Comparison of ENCODE assay signal across 1 cellular context in the genomic region with DNA sequence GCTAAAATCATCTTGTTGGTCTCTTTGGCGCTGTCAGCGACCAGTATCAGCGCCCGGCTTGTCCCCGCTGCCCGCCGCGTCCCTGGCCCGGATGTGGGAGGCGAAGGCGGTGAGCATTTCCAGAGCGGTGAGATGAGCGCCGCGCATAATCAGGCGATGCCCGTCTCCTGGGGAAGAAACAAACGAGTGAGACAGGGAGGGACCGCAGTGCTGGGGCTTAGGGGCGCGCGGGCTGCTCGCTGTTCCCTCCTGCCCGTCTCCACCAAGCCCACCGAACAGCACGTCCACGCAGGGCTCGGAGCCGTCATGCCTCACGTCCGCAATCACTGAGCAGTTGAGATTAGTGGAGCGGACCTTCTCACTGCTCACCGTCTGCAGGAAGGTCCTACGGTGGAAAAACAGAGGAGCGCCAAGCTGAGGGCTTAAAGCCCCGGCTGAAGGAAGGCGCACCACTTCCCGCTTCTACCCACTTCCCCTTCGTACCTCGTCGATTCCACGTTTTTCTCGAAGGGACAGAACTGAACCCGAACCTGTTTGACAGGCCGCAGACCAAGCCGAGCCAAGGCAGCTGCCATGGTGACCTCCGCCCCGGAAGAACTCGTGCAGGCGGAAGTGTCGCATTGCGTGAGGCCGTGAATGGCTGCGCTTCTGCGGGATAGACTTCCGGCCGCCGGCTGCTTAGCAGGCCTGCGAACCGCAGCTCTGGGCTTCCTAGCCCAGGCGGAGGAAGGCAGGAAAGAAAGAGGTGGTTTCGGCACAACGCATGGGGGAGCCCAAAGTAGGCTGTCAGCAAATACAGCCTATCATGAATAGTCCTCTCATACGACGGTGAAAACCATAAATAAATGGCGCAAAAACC.
A peak's percentile ranks its signal among the peaks of the same experiment; 100 is the strongest.
TF ChIP-seq lines count a peak whose summit lies in the region.

A gene (minus strand): TSS at position 595 of the 859 bp plus-strand sequence. CDS start 20 bp downstream, at position 575.

TF ChIP-seq in K562, 482 proteins besides CTCF, POLR2A, EP300 and RAD21 (continued from another document and continues in another):
- TF ChIP-seq MYC (IDR thresholded peaks at IDR 0.05; ENCODE audit: low read depth, low read length): peak; percentile 56; the same call in 1 of the 2 replicates
- TF ChIP-seq MYC (CRISPR knock-in tag; IDR thresholded peaks at IDR 0.05; ENCODE audit: borderline replicate concordance, low read depth): peak; percentile 88
- no peak for TF ChIP-seq ZC3H8 (IDR thresholded peaks at IDR 0.05)
- TF ChIP-seq JUNB (CRISPR knock-in tag; conservative IDR thresholded peaks at IDR 0.05): no peak
- no peak for TF ChIP-seq ZNF696 (CRISPR knock-in tag; conservative IDR thresholded peaks at IDR 0.05)
- TF ChIP-seq ASH1L (IDR thresholded peaks at IDR 0.05; ENCODE audit: borderline replicate concordance, low read depth, partially characterized antibody): peak; percentile 47
- TF ChIP-seq ZNF41 (CRISPR knock-in tag; conservative IDR thresholded peaks at IDR 0.05): no peak
- TF ChIP-seq ZNF75A (CRISPR knock-in tag; IDR thresholded peaks at IDR 0.05): no peak
- no peak for TF ChIP-seq ZBTB8A (IDR thresholded peaks at IDR 0.05; ENCODE audit: partially characterized antibody)
- no peak for TF ChIP-seq SRSF7 (optimal IDR thresholded peaks at IDR 0.05; ENCODE audit: low read depth, low read length)
- TF ChIP-seq, protein P1, sequence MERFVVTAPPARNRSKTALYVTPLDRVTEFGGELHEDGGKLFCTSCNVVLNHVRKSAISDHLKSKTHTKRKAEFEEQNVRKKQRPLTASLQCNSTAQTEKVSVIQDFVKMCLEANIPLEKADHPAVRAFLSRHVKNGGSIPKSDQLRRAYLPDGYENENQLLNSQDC (CRISPR knock-in tag; IDR thresholded peaks at IDR 0.05): no peak
- no peak for TF ChIP-seq SIRT6 (IDR thresholded peaks at IDR 0.05; ENCODE audit: low read depth, low read length)
- TF ChIP-seq SREBF1 (IDR thresholded peaks at IDR 0.05; ENCODE audit: borderline replicate concordance, low read depth, low read length): peak; percentile 30; the same call in 1 of the 2 replicates
- no peak for TF ChIP-seq RFX5 (IDR thresholded peaks at IDR 0.05; ENCODE audit: low read depth, low read length)
- TF ChIP-seq, protein P2, sequence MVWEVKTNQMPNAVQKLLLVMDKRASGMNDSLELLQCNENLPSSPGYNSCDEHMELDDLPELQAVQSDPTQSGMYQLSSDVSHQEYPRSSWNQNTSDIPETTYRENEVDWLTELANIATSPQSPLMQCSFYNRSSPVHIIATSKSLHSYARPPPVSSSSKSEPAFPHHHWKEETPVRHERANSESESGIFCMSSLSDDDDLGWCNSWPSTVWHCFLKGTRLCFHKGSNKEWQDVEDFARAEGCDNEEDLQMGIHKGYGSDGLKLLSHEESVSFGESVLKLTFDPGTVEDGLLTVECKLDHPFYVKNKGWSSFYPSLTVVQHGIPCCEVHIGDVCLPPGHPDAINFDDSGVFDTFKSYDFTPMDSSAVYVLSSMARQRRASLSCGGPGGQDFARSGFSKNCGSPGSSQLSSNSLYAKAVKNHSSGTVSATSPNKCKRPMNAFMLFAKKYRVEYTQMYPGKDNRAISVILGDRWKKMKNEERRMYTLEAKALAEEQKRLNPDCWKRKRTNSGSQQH (CRISPR knock-in tag; IDR thresholded peaks at IDR 0.05): no peak
- TF ChIP-seq ZNF324 (CRISPR knock-in tag; IDR thresholded peaks at IDR 0.05): no peak
- TF ChIP-seq ESRRB (CRISPR knock-in tag; IDR thresholded peaks at IDR 0.05; ENCODE audit: borderline replicate concordance): peak; percentile 67; the same call in 1 of the 2 replicates
- no peak for TF ChIP-seq ZNF263 (CRISPR knock-in tag; IDR thresholded peaks at IDR 0.05; ENCODE audit: borderline replicate concordance)
- TF ChIP-seq RBM39 (optimal IDR thresholded peaks at IDR 0.05; ENCODE audit: low read depth, low read length): peak; percentile 14
- TF ChIP-seq ZNF175 (CRISPR knock-in tag; IDR thresholded peaks at IDR 0.05; ENCODE audit: low read depth): no peak
- no peak for TF ChIP-seq SAFB (IDR thresholded peaks at IDR 0.05; ENCODE audit: borderline replicate concordance, low read depth, low read length)
- TF ChIP-seq, protein P3, sequence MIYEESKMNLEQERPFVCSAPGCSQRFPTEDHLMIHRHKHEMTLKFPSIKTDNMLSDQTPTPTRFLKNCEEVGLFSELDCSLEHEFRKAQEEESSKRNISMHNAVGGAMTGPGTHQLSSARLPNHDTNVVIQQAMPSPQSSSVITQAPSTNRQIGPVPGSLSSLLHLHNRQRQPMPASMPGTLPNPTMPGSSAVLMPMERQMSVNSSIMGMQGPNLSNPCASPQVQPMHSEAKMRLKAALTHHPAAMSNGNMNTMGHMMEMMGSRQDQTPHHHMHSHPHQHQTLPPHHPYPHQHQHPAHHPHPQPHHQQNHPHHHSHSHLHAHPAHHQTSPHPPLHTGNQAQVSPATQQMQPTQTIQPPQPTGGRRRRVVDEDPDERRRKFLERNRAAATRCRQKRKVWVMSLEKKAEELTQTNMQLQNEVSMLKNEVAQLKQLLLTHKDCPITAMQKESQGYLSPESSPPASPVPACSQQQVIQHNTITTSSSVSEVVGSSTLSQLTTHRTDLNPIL (CRISPR knock-in tag; IDR thresholded peaks at IDR 0.05): no peak
- TF ChIP-seq GTF2E2 (tag; IDR thresholded peaks at IDR 0.05): peak; percentile 90
- TF ChIP-seq MECOM (CRISPR knock-in tag; IDR thresholded peaks at IDR 0.05): no peak
- TF ChIP-seq MEIS2 (IDR thresholded peaks at IDR 0.05; ENCODE audit: partially characterized antibody): peak; percentile 72
- no peak for TF ChIP-seq FOS (IDR thresholded peaks at IDR 0.05; ENCODE audit: extremely low read depth, insufficient read length)
- no peak for TF ChIP-seq ZFP30 (CRISPR knock-in tag; IDR thresholded peaks at IDR 0.05; ENCODE audit: borderline replicate concordance)
- no peak for TF ChIP-seq PPARD (CRISPR knock-in tag; IDR thresholded peaks at IDR 0.05)
- no peak for TF ChIP-seq LARP7 (IDR thresholded peaks at IDR 0.05)
- TF ChIP-seq E2F3 (CRISPR knock-in tag; IDR thresholded peaks at IDR 0.05): no peak
- TF ChIP-seq ZNF436 (CRISPR knock-in tag; IDR thresholded peaks at IDR 0.05): peak; percentile 52; the same call in 1 of the 2 replicates
- TF ChIP-seq HNRNPK (IDR thresholded peaks at IDR 0.05; ENCODE audit: low read depth, low read length, poor library complexity, severe bottlenecking): no peak
- TF ChIP-seq RNF2 (IDR thresholded peaks at IDR 0.05): peak; percentile 46
- peak; percentile 47; the same call in 1 of the 2 replicates for TF ChIP-seq NFIC (IDR thresholded peaks at IDR 0.05)
- no peak for TF ChIP-seq HIVEP1 (CRISPR knock-in tag; IDR thresholded peaks at IDR 0.05)
- peak; percentile 67; the same call in 1 of the 2 replicates for TF ChIP-seq MEF2D (tag; conservative IDR thresholded peaks at IDR 0.05; ENCODE audit: low read depth)
- peak; percentile 74 for TF ChIP-seq NCOA1 (IDR thresholded peaks at IDR 0.05; ENCODE audit: low read depth)
- TF ChIP-seq MEF2A (IDR thresholded peaks at IDR 0.05; ENCODE audit: control insufficient read depth, low read depth, low read length): no peak
- no peak for TF ChIP-seq ZNF184 (CRISPR knock-in tag; IDR thresholded peaks at IDR 0.05)
- TF ChIP-seq IFI16 (CRISPR knock-in tag; IDR thresholded peaks at IDR 0.05): no peak
- no peak for TF ChIP-seq BACH1 (tag; IDR thresholded peaks at IDR 0.05)
- TF ChIP-seq CBX2 (IDR thresholded peaks at IDR 0.05; ENCODE audit: insufficient read depth, low read length, poor library complexity, severe bottlenecking): no peak
- 0 out of 2 replicates have a peak, but pooled peaks have one; percentile 40 for TF ChIP-seq ZNF253 (CRISPR knock-in tag; conservative IDR thresholded peaks at IDR 0.05)
- TF ChIP-seq ZBTB17 (CRISPR knock-in tag; IDR thresholded peaks at IDR 0.05): peak; percentile 90
- no peak for TF ChIP-seq BHLHE40 (IDR thresholded peaks at IDR 0.05; ENCODE audit: low read length)
- TF ChIP-seq, protein P4, sequence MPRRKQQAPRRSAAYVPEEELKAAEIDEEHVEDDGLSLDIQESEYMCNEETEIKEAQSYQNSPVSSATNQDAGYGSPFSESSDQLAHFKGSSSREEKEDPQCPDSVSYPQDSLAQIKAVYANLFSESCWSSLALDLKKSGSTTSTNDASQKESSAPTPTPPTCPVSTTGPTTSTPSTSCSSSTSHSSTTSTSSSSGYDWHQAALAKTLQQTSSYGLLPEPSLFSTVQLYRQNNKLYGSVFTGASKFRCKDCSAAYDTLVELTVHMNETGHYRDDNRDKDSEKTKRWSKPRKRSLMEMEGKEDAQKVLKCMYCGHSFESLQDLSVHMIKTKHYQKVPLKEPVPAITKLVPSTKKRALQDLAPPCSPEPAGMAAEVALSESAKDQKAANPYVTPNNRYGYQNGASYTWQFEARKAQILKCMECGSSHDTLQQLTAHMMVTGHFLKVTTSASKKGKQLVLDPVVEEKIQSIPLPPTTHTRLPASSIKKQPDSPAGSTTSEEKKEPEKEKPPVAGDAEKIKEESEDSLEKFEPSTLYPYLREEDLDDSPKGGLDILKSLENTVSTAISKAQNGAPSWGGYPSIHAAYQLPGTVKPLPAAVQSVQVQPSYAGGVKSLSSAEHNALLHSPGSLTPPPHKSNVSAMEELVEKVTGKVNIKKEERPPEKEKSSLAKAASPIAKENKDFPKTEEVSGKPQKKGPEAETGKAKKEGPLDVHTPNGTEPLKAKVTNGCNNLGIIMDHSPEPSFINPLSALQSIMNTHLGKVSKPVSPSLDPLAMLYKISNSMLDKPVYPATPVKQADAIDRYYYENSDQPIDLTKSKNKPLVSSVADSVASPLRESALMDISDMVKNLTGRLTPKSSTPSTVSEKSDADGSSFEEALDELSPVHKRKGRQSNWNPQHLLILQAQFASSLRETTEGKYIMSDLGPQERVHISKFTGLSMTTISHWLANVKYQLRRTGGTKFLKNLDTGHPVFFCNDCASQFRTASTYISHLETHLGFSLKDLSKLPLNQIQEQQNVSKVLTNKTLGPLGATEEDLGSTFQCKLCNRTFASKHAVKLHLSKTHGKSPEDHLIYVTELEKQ (CRISPR knock-in tag; IDR thresholded peaks at IDR 0.05): no peak
- no peak for TF ChIP-seq NFIX (CRISPR knock-in tag; IDR thresholded peaks at IDR 0.05; ENCODE audit: low read depth)
- no peak for TF ChIP-seq ZNF431 (CRISPR knock-in tag; IDR thresholded peaks at IDR 0.05)
- TF ChIP-seq MIER1 (IDR thresholded peaks at IDR 0.05; ENCODE audit: low read depth): no peak
- peak; percentile 82 for TF ChIP-seq ZFPM2 (CRISPR knock-in tag; IDR thresholded peaks at IDR 0.05)
- TF ChIP-seq ZNF134 (CRISPR knock-in tag; conservative IDR thresholded peaks at IDR 0.05): peak; percentile 85
- TF ChIP-seq MCM3 (IDR thresholded peaks at IDR 0.05): no peak
- TF ChIP-seq, protein P5, sequence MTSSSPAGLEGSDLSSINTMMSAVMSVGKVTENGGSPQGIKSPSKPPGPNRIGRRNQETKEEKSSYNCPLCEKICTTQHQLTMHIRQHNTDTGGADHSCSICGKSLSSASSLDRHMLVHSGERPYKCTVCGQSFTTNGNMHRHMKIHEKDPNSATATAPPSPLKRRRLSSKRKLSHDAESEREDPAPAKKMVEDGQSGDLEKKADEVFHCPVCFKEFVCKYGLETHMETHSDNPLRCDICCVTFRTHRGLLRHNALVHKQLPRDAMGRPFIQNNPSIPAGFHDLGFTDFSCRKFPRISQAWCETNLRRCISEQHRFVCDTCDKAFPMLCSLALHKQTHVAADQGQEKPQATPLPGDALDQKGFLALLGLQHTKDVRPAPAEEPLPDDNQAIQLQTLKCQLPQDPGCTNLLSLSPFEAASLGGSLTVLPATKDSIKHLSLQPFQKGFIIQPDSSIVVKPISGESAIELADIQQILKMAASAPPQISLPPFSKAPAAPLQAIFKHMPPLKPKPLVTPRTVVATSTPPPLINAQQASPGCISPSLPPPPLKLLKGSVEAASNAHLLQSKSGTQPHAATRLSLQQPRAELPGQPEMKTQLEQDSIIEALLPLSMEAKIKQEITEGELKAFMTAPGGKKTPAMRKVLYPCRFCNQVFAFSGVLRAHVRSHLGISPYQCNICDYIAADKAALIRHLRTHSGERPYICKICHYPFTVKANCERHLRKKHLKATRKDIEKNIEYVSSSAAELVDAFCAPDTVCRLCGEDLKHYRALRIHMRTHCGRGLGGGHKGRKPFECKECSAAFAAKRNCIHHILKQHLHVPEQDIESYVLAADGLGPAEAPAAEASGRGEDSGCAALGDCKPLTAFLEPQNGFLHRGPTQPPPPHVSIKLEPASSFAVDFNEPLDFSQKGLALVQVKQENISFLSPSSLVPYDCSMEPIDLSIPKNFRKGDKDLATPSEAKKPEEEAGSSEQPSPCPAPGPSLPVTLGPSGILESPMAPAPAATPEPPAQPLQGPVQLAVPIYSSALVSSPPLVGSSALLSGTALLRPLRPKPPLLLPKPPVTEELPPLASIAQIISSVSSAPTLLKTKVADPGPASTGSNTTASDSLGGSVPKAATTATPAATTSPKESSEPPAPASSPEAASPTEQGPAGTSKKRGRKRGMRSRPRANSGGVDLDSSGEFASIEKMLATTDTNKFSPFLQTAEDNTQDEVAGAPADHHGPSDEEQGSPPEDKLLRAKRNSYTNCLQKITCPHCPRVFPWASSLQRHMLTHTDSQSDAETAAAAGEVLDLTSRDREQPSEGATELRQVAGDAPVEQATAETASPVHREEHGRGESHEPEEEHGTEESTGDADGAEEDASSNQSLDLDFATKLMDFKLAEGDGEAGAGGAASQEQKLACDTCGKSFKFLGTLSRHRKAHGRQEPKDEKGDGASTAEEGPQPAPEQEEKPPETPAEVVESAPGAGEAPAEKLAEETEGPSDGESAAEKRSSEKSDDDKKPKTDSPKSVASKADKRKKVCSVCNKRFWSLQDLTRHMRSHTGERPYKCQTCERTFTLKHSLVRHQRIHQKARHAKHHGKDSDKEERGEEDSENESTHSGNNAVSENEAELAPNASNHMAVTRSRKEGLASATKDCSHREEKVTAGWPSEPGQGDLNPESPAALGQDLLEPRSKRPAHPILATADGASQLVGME (CRISPR knock-in tag; IDR thresholded peaks at IDR 0.05): 0 out of 2 replicates have a peak, but pooled peaks have one; percentile 8
- TF ChIP-seq ZSCAN32 (CRISPR knock-in tag; IDR thresholded peaks at IDR 0.05): no peak
- no peak for TF ChIP-seq FUS (optimal IDR thresholded peaks at IDR 0.05; ENCODE audit: low read depth, low read length)
- TF ChIP-seq, protein P6, sequence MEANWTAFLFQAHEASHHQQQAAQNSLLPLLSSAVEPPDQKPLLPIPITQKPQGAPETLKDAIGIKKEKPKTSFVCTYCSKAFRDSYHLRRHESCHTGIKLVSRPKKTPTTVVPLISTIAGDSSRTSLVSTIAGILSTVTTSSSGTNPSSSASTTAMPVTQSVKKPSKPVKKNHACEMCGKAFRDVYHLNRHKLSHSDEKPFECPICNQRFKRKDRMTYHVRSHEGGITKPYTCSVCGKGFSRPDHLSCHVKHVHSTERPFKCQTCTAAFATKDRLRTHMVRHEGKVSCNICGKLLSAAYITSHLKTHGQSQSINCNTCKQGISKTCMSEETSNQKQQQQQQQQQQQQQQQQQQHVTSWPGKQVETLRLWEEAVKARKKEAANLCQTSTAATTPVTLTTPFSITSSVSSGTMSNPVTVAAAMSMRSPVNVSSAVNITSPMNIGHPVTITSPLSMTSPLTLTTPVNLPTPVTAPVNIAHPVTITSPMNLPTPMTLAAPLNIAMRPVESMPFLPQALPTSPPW (CRISPR knock-in tag; IDR thresholded peaks at IDR 0.05): no peak
- TF ChIP-seq, protein P7, sequence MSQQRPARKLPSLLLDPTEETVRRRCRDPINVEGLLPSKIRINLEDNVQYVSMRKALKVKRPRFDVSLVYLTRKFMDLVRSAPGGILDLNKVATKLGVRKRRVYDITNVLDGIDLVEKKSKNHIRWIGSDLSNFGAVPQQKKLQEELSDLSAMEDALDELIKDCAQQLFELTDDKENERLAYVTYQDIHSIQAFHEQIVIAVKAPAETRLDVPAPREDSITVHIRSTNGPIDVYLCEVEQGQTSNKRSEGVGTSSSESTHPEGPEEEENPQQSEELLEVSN (IDR thresholded peaks at IDR 0.05; ENCODE audit: borderline replicate concordance in 1 of 2, extremely low read depth in 1 of 2, insufficient read depth in 1 of 2, insufficient read length in 1 of 2, low read depth in 1 of 2, low read length in 1 of 2, poor library complexity in 1 of 2, severe bottlenecking in 1 of 2): peak; percentile 47 to 51
